In genomic region chr2:108194409-108195132, GRCh38 we compare ENCODE assay signal across 12 cellular contexts. TPM values are rescaled to one million over a fixed set of nuclear protein-coding genes. Genes with fewer than 3 reads are reported as not detected.
A peak's percentile ranks its signal among the peaks of the same experiment; 100 is the strongest.
DNase-seq lines count a peak whose midpoint lies in the region; ATAC-seq, FAIRE-seq and TF ChIP-seq lines count a peak whose summit lies in the region.
"Had no signal": no experiment of that assay in that cellular context is flagged by ENCODE, and none has a peak within 500 bp of the region (broad histone marks: within the 10 kb centered on the region; RNA-seq: fewer than 3 reads in every experiment).

No MANE protein-coding gene starts in this region.

- TF ChIP-seq RAD21 in Ishikawa (IDR thresholded peaks at IDR 0.05; ENCODE audit: low read depth), result peak; percentile 35
- peak in 1 of 2 experiments; percentile 46; a peak in 2 of 4 replicates for TF ChIP-seq RAD21 in K562 (CRISPR knock-in tag; conservative IDR thresholded peaks at IDR 0.05 in 1 of 2, IDR thresholded peaks at IDR 0.05 in 1 of 2)

- peak; percentile 59 for TF ChIP-seq CTCF in DOHH2 (IDR thresholded peaks at IDR 0.05; ENCODE audit: low read depth, low read length, poor library complexity, severe bottlenecking)
- peak in 2 of 3 experiments; percentile 8 to 50; a peak in 3 of 6 replicates for TF ChIP-seq CTCF in K562 (IDR thresholded peaks at IDR 0.05 in 2 of 3, conservative IDR thresholded peaks at IDR 0.05 in 1 of 3; ENCODE audit: insufficient read depth in 2 of 3, low read depth in 1 of 3, low read length in 3 of 3)
- TF ChIP-seq CTCF in mesothelial cell of epicardium (IDR thresholded peaks at IDR 0.05; ENCODE audit: unreplicated experiment), result peak; percentile 68

- no peaks in the 10 kb centered on the region for H3K36me3 Mint-ChIP-seq in mesothelial cell of epicardium
- H3K36me3 Mint-ChIP-seq: IgD-negative memory B cell had no signal

- H2AFZ ChIP-seq in K562 (ENCODE audit: low read depth, low read length), result no peak overlapping the region

- H3K9me3 Mint-ChIP-seq in mesothelial cell of epicardium, result no peaks in the 10 kb centered on the region

- H3F3A ChIP-seq in DOHH2 (ENCODE audit: control insufficient read depth, insufficient read depth), result no peaks in the 10 kb centered on the region

- in situ Hi-C loops in K562 (cut with MboI), result no loop called here

- H3K36me3 ChIP-seq in DOHH2 (ENCODE audit: control insufficient read depth, low read length) (no peaks in the 10 kb centered on the region), K562 (ENCODE audit: control insufficient read depth, insufficient read depth, low read length) (no peaks in the 10 kb centered on the region)

- H3K4me3 Mint-ChIP-seq in mesothelial cell of epicardium, result no peak overlapping the region
- H3K4me3 Mint-ChIP-seq: IgD-negative memory B cell had no signal

- H3K4me2 ChIP-seq in DOHH2 (ENCODE audit: low read length), result no peak overlapping the region
- H3K4me2 ChIP-seq in K562 (ENCODE audit: insufficient read depth, low read length), result no peak overlapping the region

- TF ChIP-seq EP300 in Ishikawa (IDR thresholded peaks at IDR 0.05; ENCODE audit: borderline replicate concordance), result no peak
- no peak for TF ChIP-seq EP300 in K562 (IDR thresholded peaks at IDR 0.05; ENCODE audit: low read length)

- H3K27ac Mint-ChIP-seq in mesothelial cell of epicardium, result no peak overlapping the region
- H3K27ac Mint-ChIP-seq: IgD-negative memory B cell had no signal

- no peaks in the 10 kb centered on the region for H3K27me3 Mint-ChIP-seq in mesothelial cell of epicardium (ENCODE audit: low read depth)
- H3K27me3 Mint-ChIP-seq: IgD-negative memory B cell had no signal

- intact Hi-C loops in K562 (cut with micrococcal nuclease), result no loop called here

- ATAC-seq in K562, result no peak

- no peaks in the 10 kb centered on the region for H3K27me3 ChIP-seq in DOHH2 (ENCODE audit: control insufficient read depth, low read length)
- no peaks in the 10 kb centered on the region for H3K27me3 ChIP-seq in K562 (ENCODE audit: control insufficient read depth in 2 of 2, insufficient read depth in 2 of 2, low read length in 2 of 2)

- peak in 1 of 4 experiments; percentile 6 for DNase-seq in K562 (ENCODE audit: extremely low read depth in 1 of 4, low spot score in 3 of 4)
- no peak for DNase-seq in mesothelial cell of epicardium (ENCODE audit: low spot score in 2 of 2, unreplicated experiment in 2 of 2)
- no peak for DNase-seq in NCI-H187 treated with DMSO at 0.1 percent for 48 hours (lab: John Stamatoyannopoulos, UW)
- DNase-seq in substantia nigra (lab: John Stamatoyannopoulos, UW), result no peak
- DNase-seq in mesenteric fat pad (ENCODE audit: low spot score), result no peak
- DNase-seq in NCI-H2029 (lab: John Stamatoyannopoulos, UW), result no peak
- DNase-seq: activated CD4-positive, alpha-beta T cell treated with anti-CD3 and anti-CD28 coated beads, Interleukin-2, amount 50 U/mL, for 48 hours; erythroblast had no signal

- H3K9ac ChIP-seq in K562 (ENCODE audit: insufficient read depth in 1 of 2, low read depth in 2 of 2, low read length in 2 of 2), result no peak overlapping the region

- POLR2A ChIA-PET in K562 (lab: Yijun Ruan, JAX), result no interaction called here

- H4K20me1 ChIP-seq in DOHH2 (ENCODE audit: control insufficient read depth, insufficient read depth, low read depth, low read length), result no peaks in the 10 kb centered on the region
- no peaks in the 10 kb centered on the region for H4K20me1 ChIP-seq in K562 (replicated peaks; ENCODE audit: control insufficient read depth, insufficient read depth, low read length)

- H3K9me3 ChIP-seq in DOHH2 (ENCODE audit: control insufficient read depth, insufficient read depth, low read length) (no peaks in the 10 kb centered on the region), K562 (replicated peaks; ENCODE audit: control insufficient read depth, insufficient read depth, low read depth, low read length) (no peaks in the 10 kb centered on the region)

- peak; percentile 77 for FAIRE-seq in K562 (lab: Jason Lieb, UNC)

- H3K4me3 ChIP-seq in DOHH2 (ENCODE audit: low read length), result no peak overlapping the region
- no peak overlapping the region for H3K4me3 ChIP-seq in K562
- H3K4me3 ChIP-seq: skin epidermis had no signal

- H3K4me1 Mint-ChIP-seq in mesothelial cell of epicardium, result peaks cover 3% of the 10 kb centered on the region

- H3K79me2 ChIP-seq in DOHH2 (ENCODE audit: control insufficient read depth, low read length) (no peaks in the 10 kb centered on the region), K562 (ENCODE audit: control insufficient read depth, insufficient read depth, low read length) (no peaks in the 10 kb centered on the region)

- H3K4me1 ChIP-seq in DOHH2 (ENCODE audit: control insufficient read depth, low read length), result no peaks in the 10 kb centered on the region
- H3K4me1 ChIP-seq in K562 (replicated peaks in 1 of 2; ENCODE audit: control insufficient read depth in 2 of 2, insufficient read depth in 2 of 2, low read length in 2 of 2), result no peaks in the 10 kb centered on the region

- TF ChIP-seq POLR2A in K562 (conservative IDR thresholded peaks at IDR 0.05), result no peak

- no peaks in the 10 kb centered on the region for H3K9me2 ChIP-seq in DOHH2 (replicated peaks; ENCODE audit: control insufficient read depth, low read length)

- H3K9me1 ChIP-seq in K562 (ENCODE audit: control insufficient read depth, insufficient read depth, low read length), result no peaks in the 10 kb centered on the region

- H3K27ac ChIP-seq in DOHH2 (ENCODE audit: low read depth, low read length) (no peak overlapping the region), K562 (ENCODE audit: extremely low read depth, low read depth, low read length) (no peak overlapping the region), substantia nigra (ENCODE audit: low read depth, low read length, poor library complexity, severe bottlenecking) (no peak overlapping the region)
- H3K27ac ChIP-seq: skin epidermis had no signal

- CTCF ChIA-PET in K562 (lab: Yijun Ruan, JAX; ENCODE audit: low intra/inter-chr PET ratio), result no interaction called here

- BruUV-seq in K562 (replicated peaks; lab: Mats Ljungman, UMichigan), result no TSS peak

- WGBS in K562 (ENCODE audit: insufficient coverage, low coverage, missing lambda C conversion rate), result 1% methylated on average over 7 of the region's 7 CpGs

TF ChIP-seq in Ishikawa, 13 proteins besides CTCF, POLR2A, EP300 and RAD21 (continues in another document):
- no peak for TF ChIP-seq CREB1 (IDR thresholded peaks at IDR 0.05; ENCODE audit: low read depth)
- TF ChIP-seq, protein P1, sequence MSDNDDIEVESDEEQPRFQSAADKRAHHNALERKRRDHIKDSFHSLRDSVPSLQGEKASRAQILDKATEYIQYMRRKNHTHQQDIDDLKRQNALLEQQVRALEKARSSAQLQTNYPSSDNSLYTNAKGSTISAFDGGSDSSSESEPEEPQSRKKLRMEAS (IDR thresholded peaks at IDR 0.05), result no peak
- no peak for TF ChIP-seq EGR1 (IDR thresholded peaks at IDR 0.05)
- no peak for TF ChIP-seq NFIC (IDR thresholded peaks at IDR 0.05)
- TF ChIP-seq FOXM1 (IDR thresholded peaks at IDR 0.05; ENCODE audit: borderline replicate concordance, low read depth), result no peak

TF ChIP-seq in K562, 482 proteins besides CTCF, POLR2A, EP300 and RAD21 (continues in another document):
- no peak for TF ChIP-seq PYGO2 (tag; IDR thresholded peaks at IDR 0.05)
- TF ChIP-seq THRAP3 (IDR thresholded peaks at IDR 0.05; ENCODE audit: borderline replicate concordance), result no peak
- no peak for TF ChIP-seq NCOR1 (IDR thresholded peaks at IDR 0.05)
- no peak for TF ChIP-seq ZNF253 (CRISPR knock-in tag; conservative IDR thresholded peaks at IDR 0.05)
- TF ChIP-seq SAFB2 (IDR thresholded peaks at IDR 0.05; ENCODE audit: borderline replicate concordance, low read depth, low read length, severe bottlenecking), result no peak
- no peak for TF ChIP-seq ZNF395 (CRISPR knock-in tag; IDR thresholded peaks at IDR 0.05)
- no peak for TF ChIP-seq HEY1 (CRISPR knock-in tag; IDR thresholded peaks at IDR 0.05; ENCODE audit: borderline replicate concordance)
- TF ChIP-seq PHTF2 (CRISPR knock-in tag; IDR thresholded peaks at IDR 0.05), result no peak
- no peak for TF ChIP-seq MEIS2 (IDR thresholded peaks at IDR 0.05; ENCODE audit: partially characterized antibody)

RNA-seq across cellular contexts. Expression of gene SULT1C3, which starts 45.2 kb away (rescaled TPM):
- total RNA-seq in K562 (2011; cell fraction: chromatin; rRNA removed; ENCODE audit: low replicate concordance), result not detected in 2 replicates
- not detected in 2 replicates for total RNA-seq in K562 (2011; cell fraction: nucleolus; rRNA removed)
- not detected in 2 replicates for total RNA-seq in K562 (2011; cell fraction: nucleoplasm; rRNA removed)
- total RNA-seq in K562 (2014; rRNA removed) (not detected in 2 replicates), K562 (2014; rRNA removed; fragmentation: Illumina TruSeq; extraction: Trizol) (not detected in 2 replicates), K562 (2015; rRNA removed; fragmentation: Illumina TruSeq; extraction: Trizol) (not detected in 2 replicates), K562 (2021) (not detected in 2 replicates), mesothelial cell of epicardium (not detected in 3 replicates), mesenteric fat pad (not detected)
- polyA plus RNA-seq in K562 (2011; rRNA removed) (not detected in 2 replicates), K562 (2014; fragmentation: Illumina TruSeq; extraction: Trizol) (not detected in 2 replicates), K562 (2014; fragmentation: Nextera tagmentation; extraction: Ambion mirVana) (not detected), K562 (2014; rRNA removed) (not detected in 2 replicates)
- polyA plus RNA-seq in K562 (2011; cell fraction: cytosol; rRNA removed), result not detected in 2 replicates
- not detected in 2 replicates for polyA plus RNA-seq in K562 (2011; cell fraction: nucleus; rRNA removed)
- not detected in 2 replicates for polyA plus RNA-seq in K562 (2012)
- polyA minus RNA-seq in K562 (2011; rRNA and poly(A)+ RNA removed), result not detected in 2 replicates
- not detected in 2 replicates for polyA minus RNA-seq in K562 (2011; cell fraction: cytosol; rRNA and poly(A)+ RNA removed)
- polyA minus RNA-seq in K562 (2011; cell fraction: nucleus; rRNA and poly(A)+ RNA removed), result not detected in 2 replicates
- polyA plus RNA-seq: IgD-negative memory B cell had no signal
